13 cellular contexts compared by ENCODE assay signal in the genomic region with DNA sequence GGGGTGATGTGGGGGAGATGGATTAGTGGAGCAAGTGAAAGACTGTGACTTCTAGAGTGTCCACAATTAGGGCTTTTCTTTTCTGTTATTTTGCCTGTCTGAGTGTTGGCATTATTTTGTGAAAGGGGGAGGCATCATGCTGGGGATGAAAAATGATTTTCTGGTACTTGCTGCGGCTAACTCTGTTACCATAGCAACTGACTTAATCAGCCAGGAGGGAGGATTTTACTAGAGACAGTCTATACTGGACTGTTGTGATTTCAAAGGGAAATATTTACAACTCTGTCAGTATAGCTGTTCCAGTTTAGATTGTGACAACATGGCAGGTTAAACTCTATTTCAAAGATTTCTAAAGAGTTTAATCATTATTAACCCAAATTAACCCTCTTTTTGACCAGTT. TPM values are rescaled to one million over a fixed set of nuclear protein-coding genes. Genes with fewer than 3 reads are reported as not detected.
DNase-seq lines count a peak whose midpoint lies in the region; ATAC-seq and TF ChIP-seq lines count a peak whose summit lies in the region.
"Had no signal": no experiment of that assay in that cellular context is flagged by ENCODE, and none has a peak within 500 bp of the region (broad histone marks: within the 10 kb centered on the region; RNA-seq: fewer than 3 reads in every experiment).

No MANE protein-coding gene starts in this region.

- H2AFZ ChIP-seq in neuron (ENCODE audit: low read depth, low read length): peak overlapping the region; percentile 54

- intact Hi-C loops in mucosa of descending colon (cut with DNase I, micrococcal nuclease): no loop called here

- no peaks in the 10 kb centered on the region for H3K36me3 ChIP-seq in neuron (ENCODE audit: insufficient read depth, low read length)
- H3K36me3 ChIP-seq in mucosa of descending colon (ENCODE audit: low read depth): no peaks in the 10 kb centered on the region
- H3K36me3 ChIP-seq: BLaER1 had no signal

- no peaks in the 10 kb centered on the region for H3K9me3 ChIP-seq in neuron (ENCODE audit: low read length)
- no peaks in the 10 kb centered on the region for H3K9me3 ChIP-seq in mucosa of descending colon
- H3K9me3 ChIP-seq: A549, BLaER1 had no signal

- ATAC-seq in mucosa of descending colon (no peak), GM21515 (IDR thresholded peaks at IDR 0.05; ENCODE audit: unreplicated experiment) (no peak)
- ATAC-seq: A549 had no signal

- no peaks in the 10 kb centered on the region for H3K27me3 ChIP-seq in neuron (ENCODE audit: insufficient read depth, low read length)
- H3K27me3 ChIP-seq: BLaER1 had no signal

- DNase-seq in Ammon's horn (ENCODE audit: low spot score) (peak; percentile 11), COR-L47 (lab: John Stamatoyannopoulos, UW) (peak; percentile 49), NCI-H69 (lab: John Stamatoyannopoulos, UW) (peak; percentile 37), mucosa of descending colon (no peak)
- DNase-seq: CD8-positive, alpha-beta memory T cell; DMS79; HCEC 1CT; HFFc6 had no signal

- TF ChIP-seq CTCF in mucosa of descending colon (IDR thresholded peaks at IDR 0.05): no peak

- peaks cover 19% of the 10 kb centered on the region for H3K4me1 ChIP-seq in neuron (ENCODE audit: insufficient read depth, low read length)
- H3K4me1 ChIP-seq in mucosa of descending colon (ENCODE audit: low read depth): no peaks in the 10 kb centered on the region
- H3K4me1 ChIP-seq: A549, BLaER1 had no signal

- H3K4me3 ChIP-seq in neuron (ENCODE audit: low read length): no peak overlapping the region
- H3K4me3 ChIP-seq in mucosa of descending colon: no peak overlapping the region
- H3K4me3 ChIP-seq: A549, BLaER1 had no signal

RNA-seq across cellular contexts. Expression of a gene that starts 30.4 kb away (rescaled TPM):
- 1 to 10 TPM; 2.4 to 9.0 (median 6.3) TPM for total RNA-seq in mucosa of descending colon
- total RNA-seq: CD8-positive, alpha-beta memory T cell; H4 had no signal

Comparison
In these comparisons a context has a peak if more than half of its experiments do, and no peak if none do; other contexts are left out.
1. DNase-seq: peak in Ammon's horn (single experiment), COR-L47 (single experiment) and NCI-H69 (single experiment); none in mucosa of descending colon (0 of 3).